ENCODE assay signal across 8 cellular contexts in the genomic region with DNA sequence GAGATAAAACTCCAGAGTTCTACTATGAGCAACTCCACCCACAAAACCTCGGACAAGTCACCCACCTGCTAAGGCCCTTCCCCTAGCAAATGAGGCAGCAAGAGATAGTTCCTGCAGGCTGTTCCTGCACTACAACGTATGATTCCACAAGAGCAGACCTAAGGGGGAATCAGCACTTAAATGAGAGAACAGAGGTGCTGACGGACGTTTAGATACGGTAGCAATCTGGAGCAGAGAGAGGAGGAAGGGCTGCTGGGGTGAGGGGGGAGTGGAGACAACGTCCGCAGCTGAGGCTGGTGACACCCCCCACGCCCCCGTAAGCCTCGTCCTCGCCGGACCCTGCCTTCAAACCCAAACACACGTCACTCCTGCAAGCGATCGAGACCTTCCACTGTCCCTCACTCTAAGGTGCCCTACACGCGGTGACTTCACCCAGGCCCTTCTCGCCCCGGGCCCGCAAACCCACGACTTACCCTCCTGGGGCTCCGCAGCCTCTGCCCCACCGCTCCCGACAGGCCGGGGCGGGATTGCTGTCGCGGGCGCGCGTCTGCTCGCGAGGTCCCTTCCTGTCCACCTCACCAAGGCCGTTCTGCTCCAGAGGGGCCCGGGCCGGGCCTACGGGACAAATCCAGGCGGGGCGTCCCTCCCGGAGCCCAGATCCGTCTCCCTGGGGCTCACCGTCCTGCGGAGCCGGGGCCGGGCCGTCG. TPM values are rescaled to one million over a fixed set of nuclear protein-coding genes. Genes with fewer than 3 reads are reported as not detected.
DNase-seq lines count a peak whose midpoint lies in the region; ATAC-seq and TF ChIP-seq lines count a peak whose summit lies in the region.

No MANE protein-coding gene starts in this region.

- H3K27ac ChIP-seq in endodermal cell (ENCODE audit: low read depth, low read length) (peak overlapping the region; percentile 74), suprapubic skin (peak overlapping the region; percentile 84)

- TF ChIP-seq EP300 in Ishikawa (IDR thresholded peaks at IDR 0.05; ENCODE audit: borderline replicate concordance) (no peak), suprapubic skin (IDR thresholded peaks at IDR 0.05) (no peak)

- no peaks in the 10 kb centered on the region for H3K27me3 Mint-ChIP-seq in activated CD4-positive, alpha-beta T cell treated with anti-CD3 and anti-CD28 coated beads, Interleukin-2, amount 10 ng/mL, durations not matched to agents 7 days and 5 days
- peaks cover 22% of the 10 kb centered on the region for H3K27me3 Mint-ChIP-seq in endodermal cell (ENCODE audit: insufficient read depth)

- H3K4me3 Mint-ChIP-seq in activated CD4-positive, alpha-beta T cell treated with anti-CD3 and anti-CD28 coated beads, Interleukin-2, amount 10 ng/mL, durations not matched to agents 7 days and 5 days, result peak overlapping the region; percentile 85
- H3K4me3 Mint-ChIP-seq in endodermal cell, result peak overlapping the region; percentile 93

- H3K4me1 ChIP-seq in endodermal cell (ENCODE audit: control insufficient read depth, insufficient read depth, low read length) (no peaks in the 10 kb centered on the region), mucosa of stomach (ENCODE audit: control insufficient read depth, insufficient read depth, low read length) (peaks cover 14% of the 10 kb centered on the region), suprapubic skin (peaks cover 27% of the 10 kb centered on the region)

- peak; percentile 61 for DNase-seq in GM03348 (ENCODE audit: low spot score)
- peak; percentile 27 for DNase-seq in activated CD4-positive, alpha-beta T cell treated with anti-CD3 and anti-CD28 coated beads, Interleukin-2, amount 10 ng/mL, durations not matched to agents 7 days and 5 days
- DNase-seq in endodermal cell, result peak; percentile 51
- peak in 1 of 2 donors; percentile 69 for DNase-seq in suprapubic skin (ENCODE audit: low spot score in 2 of 2)
- DNase-seq in GDM1 (lab: John Stamatoyannopoulos, UW), result no peak

- WGBS in endodermal cell (ENCODE audit: insufficient coverage in 1 of 2, insufficient read length in 1 of 2), 2 experiments, result 0 to 1% methylated on average over 3 to 47 of the region's 47 CpGs
- WGBS in suprapubic skin, result under 1% methylated on average over 32 of the region's 47 CpGs

- TF ChIP-seq CTCF in endodermal cell (conservative IDR thresholded peaks at IDR 0.05), result no peak
- TF ChIP-seq CTCF in suprapubic skin (IDR thresholded peaks at IDR 0.05), result no peak

- POLR2A ChIA-PET in activated CD4-positive, alpha-beta T cell treated with anti-CD3 and anti-CD28 coated beads, Interleukin-2, amount 10 ng/mL, durations not matched to agents 7 days and 5 days (lab: Charles Lee), result no interaction called here

- TF ChIP-seq POLR2A in suprapubic skin (IDR thresholded peaks at IDR 0.05), result no peak

- H3K9me3 ChIP-seq in endodermal cell (ENCODE audit: control insufficient read depth, low read length) (peaks cover 52% of the 10 kb centered on the region), mucosa of stomach (ENCODE audit: control insufficient read depth, low read length) (no peaks in the 10 kb centered on the region), suprapubic skin (no peaks in the 10 kb centered on the region)

- peaks cover 49% of the 10 kb centered on the region for H3K36me3 Mint-ChIP-seq in activated CD4-positive, alpha-beta T cell treated with anti-CD3 and anti-CD28 coated beads, Interleukin-2, amount 10 ng/mL, durations not matched to agents 7 days and 5 days (ENCODE audit: low read depth)
- peaks cover 25% of the 10 kb centered on the region for H3K36me3 Mint-ChIP-seq in endodermal cell (ENCODE audit: low read depth)

- H3K36me3 ChIP-seq in endodermal cell (ENCODE audit: control insufficient read depth, insufficient read depth, low read length) (peaks cover 39% of the 10 kb centered on the region), mucosa of stomach (ENCODE audit: control insufficient read depth, insufficient read depth, low read length) (peaks cover 9% of the 10 kb centered on the region), suprapubic skin (peaks cover 22% of the 10 kb centered on the region)

- TF ChIP-seq RAD21 in Ishikawa (IDR thresholded peaks at IDR 0.05; ENCODE audit: low read depth), result no peak

- peak; percentile 29 for ATAC-seq in GM21737 (IDR thresholded peaks at IDR 0.05; ENCODE audit: unreplicated experiment)

- H3K4me1 Mint-ChIP-seq in activated CD4-positive, alpha-beta T cell treated with anti-CD3 and anti-CD28 coated beads, Interleukin-2, amount 10 ng/mL, durations not matched to agents 7 days and 5 days, result peaks cover 38% of the 10 kb centered on the region
- H3K4me1 Mint-ChIP-seq in endodermal cell, result peaks cover 2% of the 10 kb centered on the region

- peak overlapping the region; percentile 97 for H3K4me3 ChIP-seq in endodermal cell (ENCODE audit: low read length)
- peak overlapping the region; percentile 90 for H3K4me3 ChIP-seq in mucosa of stomach (ENCODE audit: low read length)
- H3K4me3 ChIP-seq in suprapubic skin, result peak overlapping the region; percentile 78

- peaks cover 32% of the 10 kb centered on the region for H3K9me3 Mint-ChIP-seq in activated CD4-positive, alpha-beta T cell treated with anti-CD3 and anti-CD28 coated beads, Interleukin-2, amount 10 ng/mL, durations not matched to agents 7 days and 5 days
- H3K9me3 Mint-ChIP-seq in endodermal cell, result peaks cover 53% of the 10 kb centered on the region

- H3K9ac ChIP-seq in endodermal cell (ENCODE audit: extremely low read depth, low read length, poor library complexity, severe bottlenecking) (peak overlapping the region; percentile 92), mucosa of stomach (ENCODE audit: low read length) (peak overlapping the region; percentile 89)

- peak overlapping the region; percentile 90 for H3K27ac Mint-ChIP-seq in activated CD4-positive, alpha-beta T cell treated with anti-CD3 and anti-CD28 coated beads, Interleukin-2, amount 10 ng/mL, durations not matched to agents 7 days and 5 days
- H3K27ac Mint-ChIP-seq in endodermal cell, result peak overlapping the region; percentile 92

- H3K27me3 ChIP-seq in endodermal cell (ENCODE audit: control insufficient read depth, insufficient read depth, low read length, poor library complexity, severe bottlenecking) (no peaks in the 10 kb centered on the region), mucosa of stomach (ENCODE audit: control insufficient read depth, insufficient read depth, low read length) (peaks cover 10% of the 10 kb centered on the region), suprapubic skin (no peaks in the 10 kb centered on the region)

- CTCF ChIA-PET in activated CD4-positive, alpha-beta T cell treated with anti-CD3 and anti-CD28 coated beads, Interleukin-2, amount 10 ng/mL, durations not matched to agents 7 days and 5 days (lab: Charles Lee), result no interaction called here

TF ChIP-seq in Ishikawa, 13 proteins besides CTCF, POLR2A, EP300 and RAD21:
- TF ChIP-seq TCF12 (IDR thresholded peaks at IDR 0.05; ENCODE audit: low read depth), result 0 out of 2 replicates have a peak, but pooled peaks have one; percentile 5
- TF ChIP-seq YY1 (IDR thresholded peaks at IDR 0.05; ENCODE audit: low read depth), result no peak

RNA-seq across cellular contexts. Expression of gene ZNF12, which starts 0.6 kb away (rescaled TPM):
- 10 to 100 TPM; 24.9 to 25.7 TPM for total RNA-seq in activated CD4-positive, alpha-beta T cell treated with anti-CD3 and anti-CD28 coated beads, Interleukin-2, amount 10 ng/mL, durations not matched to agents 7 days and 5 days
- total RNA-seq in endodermal cell (10 to 100 TPM; 24.2 to 29.4 TPM), suprapubic skin (10 to 100 TPM; 17.9 to 33.0 (median 19.0) TPM)
- 20.5 TPM for polyA plus RNA-seq in endodermal cell (2013, experiment 1 of 2)
- polyA plus RNA-seq in endodermal cell (2013, experiment 2 of 2), result 19.9 TPM

RNA-seq across cellular contexts. Expression of gene RSPH10B2, which starts 47.8 kb away (rescaled TPM):
- under 1 TPM; 0.22 to 0.31 TPM for total RNA-seq in activated CD4-positive, alpha-beta T cell treated with anti-CD3 and anti-CD28 coated beads, Interleukin-2, amount 10 ng/mL, durations not matched to agents 7 days and 5 days
- under 1 TPM; 0.42 to 0.75 TPM for total RNA-seq in endodermal cell
- 0.28 TPM for polyA plus RNA-seq in endodermal cell (2013, experiment 1 of 2)
- 0.08 TPM for polyA plus RNA-seq in endodermal cell (2013, experiment 2 of 2)
- not detected for total RNA-seq in suprapubic skin
